Comparison of ENCODE assay signal across 8 cellular contexts in genomic region chr10:5814110-5815107, GRCh38. TPM values are rescaled to one million over a fixed set of nuclear protein-coding genes. Genes with fewer than 3 reads are reported as not detected.
DNase-seq lines count a peak whose midpoint lies in the region; ATAC-seq and TF ChIP-seq lines count a peak whose summit lies in the region.

No MANE protein-coding gene starts in this region.

- no peak for ATAC-seq in activated naive CD4-positive, alpha-beta T cell treated with anti-CD3 and anti-CD28 coated beads, Interleukin-2, amount 50 U/mL, for 72 hours
- no peak for ATAC-seq in GM21360 (IDR thresholded peaks at IDR 0.05; ENCODE audit: unreplicated experiment)
- no peak for ATAC-seq in HG03108 (IDR thresholded peaks at IDR 0.05; ENCODE audit: unreplicated experiment)

- H3K9me3 ChIP-seq in HUES48 (ENCODE audit: control insufficient read depth, insufficient read depth, low read length), result no peaks in the 10 kb centered on the region

- H3K4me3 ChIP-seq in HUES48 (ENCODE audit: low read depth, low read length), result peak overlapping the region; percentile 98

- no peaks in the 10 kb centered on the region for H3K27me3 ChIP-seq in HUES48 (ENCODE audit: control insufficient read depth, insufficient read depth, low read length)

- no peaks in the 10 kb centered on the region for H3K9me3 Mint-ChIP-seq in Calu3 (ENCODE audit: low read depth, unreplicated experiment)
- H3K9me3 Mint-ChIP-seq in activated naive CD4-positive, alpha-beta T cell treated with anti-CD3 and anti-CD28 coated beads, Interleukin-2, amount 50 U/mL, for 72 hours, result peaks cover 4 to 5% of the 10 kb centered on the region in 2 donors

- DNase-seq in Calu3 (peak; percentile 11), iris pigment epithelial cell (ENCODE audit: low read depth) (peak; percentile 44), superior temporal gyrus (ENCODE audit: extremely low spot score) (peak; percentile 35)
- DNase-seq in activated naive CD4-positive, alpha-beta T cell treated with anti-CD3 and anti-CD28 coated beads, Interleukin-2, amount 50 U/mL, for 72 hours (ENCODE audit: low spot score in 2 of 2), result no peak
- no peak for DNase-seq in stimulated activated CD4-positive, alpha-beta T cell treated with anti-CD3 and anti-CD28 coated beads, Interleukin-12 subunit alpha, Interleukin-12 subunit beta, amount 100 ng/mL, for 4 hours

- TF ChIP-seq CTCF in Calu3 (IDR thresholded peaks at IDR 0.05; ENCODE audit: unreplicated experiment), result no peak

- H3K4me3 Mint-ChIP-seq in Calu3 (ENCODE audit: low read depth, unreplicated experiment), result peak overlapping the region; percentile 86

- peak overlapping the region; percentile 98 for H3K27ac ChIP-seq in HUES48 (ENCODE audit: low read depth, low read length)

- H3K4me1 Mint-ChIP-seq in Calu3 (ENCODE audit: low read depth, unreplicated experiment), result peaks cover 13% of the 10 kb centered on the region

- peaks cover 32% of the 10 kb centered on the region for H3K36me3 Mint-ChIP-seq in Calu3 (ENCODE audit: insufficient read depth, unreplicated experiment)
- peaks cover 20 to 25% of the 10 kb centered on the region in 2 donors for H3K36me3 Mint-ChIP-seq in activated naive CD4-positive, alpha-beta T cell treated with anti-CD3 and anti-CD28 coated beads, Interleukin-2, amount 50 U/mL, for 72 hours

- peak overlapping the region; percentile 99 for H3K9ac ChIP-seq in HUES48 (ENCODE audit: low read depth, low read length)

- BruUV-seq in Calu3 (replicated peaks; lab: Mats Ljungman, UMichigan), result no TSS peak

- H3K4me1 ChIP-seq in HUES48 (ENCODE audit: control insufficient read depth, insufficient read depth, low read length), result peaks cover 22% of the 10 kb centered on the region

- intact Hi-C loops in Calu3 (cut with micrococcal nuclease; ENCODE audit: unreplicated experiment), result loop anchor here (5.0 kb wide), 2 partner anchors 58 to 163 kb away; partner anchors contain the start of gene IL15RA

- H3K27me3 Mint-ChIP-seq in Calu3 (ENCODE audit: unreplicated experiment), result no peaks in the 10 kb centered on the region

- peak overlapping the region; percentile 97 for H3K27ac Mint-ChIP-seq in Calu3 (ENCODE audit: unreplicated experiment)
- H3K27ac Mint-ChIP-seq in activated naive CD4-positive, alpha-beta T cell treated with anti-CD3 and anti-CD28 coated beads, Interleukin-2, amount 50 U/mL, for 72 hours, result peak overlapping the region; percentile 88 to 90

- H3K36me3 ChIP-seq in HUES48 (ENCODE audit: control insufficient read depth, insufficient read depth, low read length), result peaks cover 4% of the 10 kb centered on the region; the same call in 1 of the 2 replicates

- CTCF ChIA-PET in Calu3 (lab: Charles Lee), result interaction anchor here (0.6 kb wide), 1 partner anchor 44 kb away, joined by 4 read pairs; no protein-coding TSS in a partner anchor

RNA-seq across cellular contexts. Expression of gene GDI2, which starts 1.2 kb away (rescaled TPM):
- total RNA-seq in Calu3 (2022), result 202 and 215 TPM in 2 replicates
- 100 to 1,000 TPM; 234 to 281 TPM for total RNA-seq in activated naive CD4-positive, alpha-beta T cell treated with anti-CD3 and anti-CD28 coated beads, Interleukin-2, amount 50 U/mL, for 72 hours

Comparison
In these comparisons a context has a peak if more than half of its experiments do, and no peak if none do; other contexts are left out.
1. DNase-seq: peak in Calu3 (single experiment), iris pigment epithelial cell (single experiment) and superior temporal gyrus (single experiment); none in activated naive CD4-positive, alpha-beta T cell treated with anti-CD3 and anti-CD28 coated beads, Interleukin-2, amount 50 U/mL, for 72 hours (0 of 2) and stimulated activated CD4-positive, alpha-beta T cell treated with anti-CD3 and anti-CD28 coated beads, Interleukin-12 subunit alpha, Interleukin-12 subunit beta, amount 100 ng/mL, for 4 hours (single experiment).